7 cellular contexts compared by ENCODE assay signal in the genomic region with DNA sequence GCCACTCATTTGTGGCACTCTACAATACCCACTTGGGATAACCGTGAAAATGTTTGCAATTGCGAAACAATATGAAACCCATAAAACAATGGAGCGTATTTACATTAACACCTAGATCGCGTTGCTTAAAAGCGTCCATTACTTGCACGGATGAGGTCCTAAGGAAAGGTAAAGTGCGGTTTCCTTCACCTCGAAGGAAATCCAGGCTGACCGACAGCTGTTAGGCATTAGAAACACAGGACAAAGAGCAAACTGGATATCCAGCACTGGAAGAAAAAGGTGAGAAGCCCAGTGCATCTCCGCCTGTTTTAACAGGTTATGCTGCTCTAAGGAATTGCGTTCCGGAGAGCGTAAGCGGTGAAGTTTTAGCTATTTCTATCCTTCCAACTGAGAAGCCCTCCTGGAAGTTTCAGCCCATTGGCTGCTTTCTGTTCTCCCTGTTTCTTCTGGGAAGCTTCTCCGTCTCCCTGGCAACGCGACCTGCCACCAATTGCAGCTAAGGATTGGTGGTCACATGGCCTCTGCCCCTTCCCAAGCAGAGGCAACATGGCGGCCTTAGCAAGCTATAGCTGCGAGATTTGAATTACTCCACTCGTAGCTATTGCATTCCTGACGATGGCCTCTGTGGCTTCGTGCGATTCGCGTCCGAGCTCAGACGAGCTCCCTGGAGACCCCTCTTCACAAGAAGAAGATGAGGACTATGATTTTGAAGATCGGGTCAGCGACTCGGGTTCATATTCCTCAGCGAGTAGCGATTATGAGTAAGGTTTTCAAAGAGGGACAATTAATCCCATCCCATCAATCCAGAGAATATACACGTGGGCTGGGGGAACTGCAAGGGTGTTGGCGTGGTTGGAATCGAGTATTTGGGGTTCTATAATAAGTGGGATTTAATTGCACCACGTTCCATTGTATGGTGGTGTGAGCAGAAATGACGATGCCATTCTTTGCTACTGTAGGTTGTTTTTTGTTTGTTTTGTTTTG. TPM values are rescaled to one million over a fixed set of nuclear protein-coding genes. Genes with fewer than 3 reads are reported as not detected.
DNase-seq lines count a peak whose midpoint lies in the region; ATAC-seq, FAIRE-seq and TF ChIP-seq lines count a peak whose summit lies in the region.

A gene (plus strand): TSS at position 538 of the 984 bp plus-strand sequence. CDS start 78 bp downstream, at position 616.

- peak within 1 kb of the TSS; percentile 22 for H3K27ac ChIP-seq in colonic mucosa
- H3K27ac ChIP-seq in keratinocyte (ENCODE audit: control insufficient read depth, insufficient read depth, low read length) = peak within 1 kb of the TSS; percentile 83
- peak within 1 kb of the TSS in 15 of 21 experiments; percentile 17 to 81 (median 66) for H3K27ac ChIP-seq in skin epidermis

- H3K9ac ChIP-seq in colonic mucosa (ENCODE audit: low read depth in 2 of 2, low read length in 2 of 2) = peak within 1 kb of the TSS in 1 of 2 donors; percentile 73
- H3K9ac ChIP-seq in keratinocyte (ENCODE audit: control insufficient read depth, extremely low read depth, insufficient read depth, low read length) = peak within 1 kb of the TSS; percentile 84

- H4K20me1 ChIP-seq in keratinocyte (ENCODE audit: control insufficient read depth, extremely low read depth, insufficient read depth, low read length) = no peaks in the 10 kb centered on the region

- H3K36me3 ChIP-seq in colonic mucosa (no peaks in the 10 kb centered on the region), keratinocyte (ENCODE audit: control insufficient read depth in 2 of 2, extremely low read depth in 1 of 2, insufficient read depth in 2 of 2, low read length in 2 of 2) (no peaks in the 10 kb centered on the region)

- H3K4me1 ChIP-seq in colonic mucosa = no peaks in the 10 kb centered on the region
- peaks cover 17% of the 10 kb centered on the region for H3K4me1 ChIP-seq in keratinocyte (ENCODE audit: control insufficient read depth, extremely low read depth, insufficient read depth, low read length)

- H3K9me1 ChIP-seq in keratinocyte (ENCODE audit: control insufficient read depth, extremely low read depth, insufficient read depth, low read length) = no peaks in the 10 kb centered on the region

- no peaks in the 10 kb centered on the region for H3K9me3 ChIP-seq in colonic mucosa
- no peaks in the 10 kb centered on the region for H3K9me3 ChIP-seq in keratinocyte (ENCODE audit: control insufficient read depth, low read depth, low read length)

- intact Hi-C loops in colonic mucosa (cut with DNase I) = no loop called here

- dilution Hi-C loops in keratinocyte (cut with MboI; ENCODE audit: extremely low pct_ligation_motif_present, low sequenced_read_pairs) = no loop called here

- DNase-seq in MV-4-11 (lab: John Stamatoyannopoulos, UW) (peak; percentile 91), SKM-1 treated with dmso at 0.1 percent for 144 hours (lab: John Stamatoyannopoulos, UW; ENCODE audit: unreplicated experiment) (peak; percentile 87), colonic mucosa (peak; percentile 95), keratinocyte (ENCODE audit: low read depth, low spot score) (peak; percentile 65)

- FAIRE-seq in keratinocyte (lab: Jason Lieb, UNC) = peak; percentile 99

- ATAC-seq in HG02571 (IDR thresholded peaks at IDR 0.05; ENCODE audit: unreplicated experiment) = peak; percentile 99

- no peaks in the 10 kb centered on the region for H3K79me2 ChIP-seq in keratinocyte (ENCODE audit: control insufficient read depth, insufficient read depth, low read length)

- peak within 1 kb of the TSS; percentile 100 for H2AFZ ChIP-seq in keratinocyte (ENCODE audit: control insufficient read depth, low read length)

- peak within 1 kb of the TSS; percentile 96 for H3K4me2 ChIP-seq in keratinocyte (ENCODE audit: control insufficient read depth, extremely low read depth, insufficient read depth, low read depth, low read length)

- TF ChIP-seq CTCF in GM12875 (IDR thresholded peaks at IDR 0.05; ENCODE audit: borderline replicate concordance, insufficient read depth, low read depth, low read length) (no peak), colonic mucosa (IDR thresholded peaks at IDR 0.05) (no peak), keratinocyte (optimal IDR thresholded peaks at IDR 0.05 in 1 of 3, IDR thresholded peaks at IDR 0.05 in 1 of 3, conservative IDR thresholded peaks at IDR 0.05 in 1 of 3; ENCODE audit: extremely low read depth in 1 of 3, insufficient read depth in 2 of 3, low read length in 3 of 3) (no peak)

- H3K27me3 ChIP-seq in colonic mucosa (no peaks in the 10 kb centered on the region), keratinocyte (ENCODE audit: control insufficient read depth, extremely low read depth, insufficient read depth, low read length) (no peaks in the 10 kb centered on the region)

- peak within 1 kb of the TSS; percentile 35 for H3K4me3 ChIP-seq in GM12875 (ENCODE audit: low read depth, low read length)
- peak within 1 kb of the TSS; percentile 75 for H3K4me3 ChIP-seq in colonic mucosa
- H3K4me3 ChIP-seq in keratinocyte (ENCODE audit: control insufficient read depth in 2 of 3, extremely low read depth in 1 of 3, insufficient read depth in 2 of 3, low read depth in 1 of 3, low read length in 3 of 3) = peak within 1 kb of the TSS; percentile 73 to 93 (median 87)
- peak within 1 kb of the TSS; percentile 38 to 67 (median 47) for H3K4me3 ChIP-seq in skin epidermis

RNA-seq across cellular contexts. Expression of the gene that starts here (rescaled TPM):
- total RNA-seq in colonic mucosa = 1 to 10 TPM; 3.0 to 4.8 TPM
- 1.8 to 7.0 TPM (median 5.0 TPM) in 3 replicates for polyA plus RNA-seq in keratinocyte
- 12.5 TPM for polyA plus RNA-seq in keratinocyte (2011; ENCODE audit: low read depth)
- polyA plus RNA-seq in keratinocyte (2011; cell fraction: cytosol; rRNA removed) = 0.83 and 1.9 TPM in 2 replicates
- 20.6 and 21.9 TPM in 2 replicates for polyA plus RNA-seq in keratinocyte (2011; cell fraction: nucleus; rRNA removed)
- 1.6 and 2.8 TPM in 2 replicates for polyA plus RNA-seq in keratinocyte (2012; ENCODE audit: low replicate concordance)
- polyA minus RNA-seq in keratinocyte = 1.2 to 10.3 TPM (median 7.0 TPM) in 3 replicates
- polyA minus RNA-seq in keratinocyte (2011; cell fraction: cytosol; rRNA and poly(A)+ RNA removed) = 4.4 TPM
- polyA minus RNA-seq in keratinocyte (2011; cell fraction: nucleus; rRNA and poly(A)+ RNA removed) = 8.2 and 17.9 TPM in 2 replicates

Comparison
In these comparisons a context has a peak if more than half of its experiments do, and no peak if none do; other contexts are left out.
1. Peak in every context shown above with its lines: DNase-seq, ATAC-seq, H3K4me3 ChIP-seq and H3K27ac ChIP-seq.
2. H3K4me3 ChIP-seq: peak in every context shown above with its lines; median percentile 87 in keratinocyte; 75 in colonic mucosa; 47 in skin epidermis; 35 in GM12875.
3. H3K27ac ChIP-seq: peak in every context shown above with its lines; median percentile 83 in keratinocyte; 66 in skin epidermis; 22 in colonic mucosa.